Comparison of ENCODE assay signal across 1 cellular context in the genomic region with DNA sequence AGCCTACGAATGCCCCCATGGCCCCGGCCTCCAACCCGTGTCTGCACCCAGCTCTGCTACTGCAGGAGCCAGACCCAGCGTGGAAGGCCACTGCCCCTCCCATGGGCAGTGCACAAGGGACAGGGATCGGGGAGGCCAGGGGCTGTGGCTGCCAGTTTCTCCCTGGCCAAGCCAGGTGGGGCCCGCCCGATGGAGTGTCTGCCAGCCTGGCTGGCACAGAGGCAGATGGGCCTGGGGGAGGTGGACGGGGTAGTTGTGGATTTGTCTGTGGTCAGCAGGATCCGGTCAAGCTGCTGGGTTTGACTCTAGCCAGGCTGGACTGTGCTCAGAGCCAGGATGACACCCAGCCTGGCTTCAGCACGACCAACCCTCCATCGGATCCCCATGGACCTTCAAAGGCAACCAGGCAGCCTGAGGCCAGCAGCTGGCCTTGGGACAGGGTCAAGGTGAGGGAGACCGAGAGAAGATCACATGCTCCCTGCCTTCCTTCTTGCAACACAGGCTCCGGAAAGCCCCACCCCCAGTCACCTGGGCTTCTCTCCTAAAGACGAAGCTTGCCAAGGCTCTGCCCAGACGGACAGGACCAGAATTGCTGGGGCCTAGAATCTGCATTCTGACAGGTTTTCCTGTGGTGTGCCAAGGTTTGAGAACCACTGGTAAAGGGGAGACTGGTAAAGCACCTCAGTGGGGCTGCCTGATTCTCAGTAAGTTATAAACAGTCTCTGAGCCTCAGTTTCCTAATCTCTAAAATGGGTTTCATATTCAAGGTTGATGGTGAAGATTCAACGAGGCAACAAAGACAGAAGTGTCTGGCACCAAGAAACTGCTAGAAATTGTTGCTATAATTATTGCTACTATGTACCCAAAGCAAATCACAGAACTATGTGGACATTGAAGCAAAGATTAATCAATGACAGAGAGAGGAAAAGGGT.
A peak's percentile ranks its signal among the peaks of the same experiment; 100 is the strongest.
TF ChIP-seq lines count a peak whose summit lies in the region.

No MANE protein-coding gene starts in this region.

TF ChIP-seq in HepG2, 621 proteins besides CTCF, POLR2A, EP300 and RAD21 (continued from another document):
- TF ChIP-seq SCMH1 (CRISPR knock-in tag; IDR thresholded peaks at IDR 0.05; ENCODE audit: borderline replicate concordance) (no peak), SP140L (CRISPR knock-in tag; IDR thresholded peaks at IDR 0.05; ENCODE audit: borderline replicate concordance) (no peak), KDM5A (IDR thresholded peaks at IDR 0.05; ENCODE audit: borderline replicate concordance, low read length) (no peak), ZKSCAN5 (CRISPR knock-in tag; IDR thresholded peaks at IDR 0.05) (no peak), EEA1 (CRISPR knock-in tag; IDR thresholded peaks at IDR 0.05; ENCODE audit: borderline replicate concordance) (no peak), ZNF772 (CRISPR knock-in tag; IDR thresholded peaks at IDR 0.05) (no peak), TBP (CRISPR knock-in tag; IDR thresholded peaks at IDR 0.05) (no peak), NFYB (CRISPR knock-in tag; IDR thresholded peaks at IDR 0.05) (no peak), KDM6A (CRISPR knock-in tag; IDR thresholded peaks at IDR 0.05; ENCODE audit: low read depth) (no peak), RXRA (CRISPR knock-in tag; IDR thresholded peaks at IDR 0.05) (peak; percentile 69), NR2F1 (CRISPR knock-in tag; IDR thresholded peaks at IDR 0.05) (peak; percentile 34 to 51; a peak in 2 of 4 replicates), ZFAT (CRISPR knock-in tag; conservative IDR thresholded peaks at IDR 0.05) (no peak), SALL2 (CRISPR knock-in tag; IDR thresholded peaks at IDR 0.05) (no peak), NR1H2 (CRISPR knock-in tag; IDR thresholded peaks at IDR 0.05; ENCODE audit: borderline replicate concordance, low read depth) (no peak), FOXM1 (CRISPR knock-in tag; IDR thresholded peaks at IDR 0.05) (no peak), XRCC5 (optimal IDR thresholded peaks at IDR 0.05; ENCODE audit: low read length) (no peak), HNF4A (CRISPR knock-in tag; IDR thresholded peaks at IDR 0.05) (peak; percentile 48), SP5 (CRISPR knock-in tag; IDR thresholded peaks at IDR 0.05; ENCODE audit: borderline replicate concordance, low read depth) (no peak), SOX6 (IDR thresholded peaks at IDR 0.05) (no peak), SOX6 (CRISPR knock-in tag; IDR thresholded peaks at IDR 0.05) (no peak), CEBPB (IDR thresholded peaks at IDR 0.05; ENCODE audit: borderline replicate concordance, low read depth, low read length) (peak; percentile 53; the same call in 1 of the 2 replicates), MATR3 (CRISPR knock-in tag; IDR thresholded peaks at IDR 0.05) (no peak), ZFP41 (CRISPR knock-in tag; IDR thresholded peaks at IDR 0.05; ENCODE audit: borderline replicate concordance) (no peak), PHF5A (CRISPR knock-in tag; IDR thresholded peaks at IDR 0.05; ENCODE audit: low read depth, unreplicated experiment) (no peak), HMGA1 (CRISPR knock-in tag; conservative IDR thresholded peaks at IDR 0.05) (no peak), SKI (IDR thresholded peaks at IDR 0.05; ENCODE audit: partially characterized antibody) (peak; percentile 38), ELF3 (CRISPR knock-in tag; IDR thresholded peaks at IDR 0.05) (no peak), ZNF496 (CRISPR knock-in tag; IDR thresholded peaks at IDR 0.05; ENCODE audit: insufficient replicate concordance) (no peak), SIN3B (IDR thresholded peaks at IDR 0.05; ENCODE audit: low read length) (no peak), NAIF1 (CRISPR knock-in tag; IDR thresholded peaks at IDR 0.05; ENCODE audit: borderline replicate concordance) (no peak), GABPB1 (CRISPR knock-in tag; IDR thresholded peaks at IDR 0.05) (peak; percentile 10; the same call in 1 of the 2 replicates), ZNF780A (CRISPR knock-in tag; IDR thresholded peaks at IDR 0.05) (no peak)
- TF ChIP-seq, protein P1, sequence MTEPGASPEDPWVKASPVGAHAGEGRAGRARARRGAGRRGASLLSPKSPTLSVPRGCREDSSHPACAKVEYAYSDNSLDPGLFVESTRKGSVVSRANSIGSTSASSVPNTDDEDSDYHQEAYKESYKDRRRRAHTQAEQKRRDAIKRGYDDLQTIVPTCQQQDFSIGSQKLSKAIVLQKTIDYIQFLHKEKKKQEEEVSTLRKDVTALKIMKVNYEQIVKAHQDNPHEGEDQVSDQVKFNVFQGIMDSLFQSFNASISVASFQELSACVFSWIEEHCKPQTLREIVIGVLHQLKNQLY (CRISPR knock-in tag; IDR thresholded peaks at IDR 0.05) = no peak
- TF ChIP-seq, protein P2, sequence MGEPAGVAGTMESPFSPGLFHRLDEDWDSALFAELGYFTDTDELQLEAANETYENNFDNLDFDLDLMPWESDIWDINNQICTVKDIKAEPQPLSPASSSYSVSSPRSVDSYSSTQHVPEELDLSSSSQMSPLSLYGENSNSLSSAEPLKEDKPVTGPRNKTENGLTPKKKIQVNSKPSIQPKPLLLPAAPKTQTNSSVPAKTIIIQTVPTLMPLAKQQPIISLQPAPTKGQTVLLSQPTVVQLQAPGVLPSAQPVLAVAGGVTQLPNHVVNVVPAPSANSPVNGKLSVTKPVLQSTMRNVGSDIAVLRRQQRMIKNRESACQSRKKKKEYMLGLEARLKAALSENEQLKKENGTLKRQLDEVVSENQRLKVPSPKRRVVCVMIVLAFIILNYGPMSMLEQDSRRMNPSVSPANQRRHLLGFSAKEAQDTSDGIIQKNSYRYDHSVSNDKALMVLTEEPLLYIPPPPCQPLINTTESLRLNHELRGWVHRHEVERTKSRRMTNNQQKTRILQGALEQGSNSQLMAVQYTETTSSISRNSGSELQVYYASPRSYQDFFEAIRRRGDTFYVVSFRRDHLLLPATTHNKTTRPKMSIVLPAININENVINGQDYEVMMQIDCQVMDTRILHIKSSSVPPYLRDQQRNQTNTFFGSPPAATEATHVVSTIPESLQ (CRISPR knock-in tag; conservative IDR thresholded peaks at IDR 0.05) = no peak
- TF ChIP-seq, protein P3, sequence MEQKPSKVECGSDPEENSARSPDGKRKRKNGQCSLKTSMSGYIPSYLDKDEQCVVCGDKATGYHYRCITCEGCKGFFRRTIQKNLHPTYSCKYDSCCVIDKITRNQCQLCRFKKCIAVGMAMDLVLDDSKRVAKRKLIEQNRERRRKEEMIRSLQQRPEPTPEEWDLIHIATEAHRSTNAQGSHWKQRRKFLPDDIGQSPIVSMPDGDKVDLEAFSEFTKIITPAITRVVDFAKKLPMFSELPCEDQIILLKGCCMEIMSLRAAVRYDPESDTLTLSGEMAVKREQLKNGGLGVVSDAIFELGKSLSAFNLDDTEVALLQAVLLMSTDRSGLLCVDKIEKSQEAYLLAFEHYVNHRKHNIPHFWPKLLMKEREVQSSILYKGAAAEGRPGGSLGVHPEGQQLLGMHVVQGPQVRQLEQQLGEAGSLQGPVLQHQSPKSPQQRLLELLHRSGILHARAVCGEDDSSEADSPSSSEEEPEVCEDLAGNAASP (CRISPR knock-in tag; IDR thresholded peaks at IDR 0.05; ENCODE audit: borderline replicate concordance) = 0 out of 2 replicates have a peak, but pooled peaks have one; percentile 35
- TF ChIP-seq, protein P4, sequence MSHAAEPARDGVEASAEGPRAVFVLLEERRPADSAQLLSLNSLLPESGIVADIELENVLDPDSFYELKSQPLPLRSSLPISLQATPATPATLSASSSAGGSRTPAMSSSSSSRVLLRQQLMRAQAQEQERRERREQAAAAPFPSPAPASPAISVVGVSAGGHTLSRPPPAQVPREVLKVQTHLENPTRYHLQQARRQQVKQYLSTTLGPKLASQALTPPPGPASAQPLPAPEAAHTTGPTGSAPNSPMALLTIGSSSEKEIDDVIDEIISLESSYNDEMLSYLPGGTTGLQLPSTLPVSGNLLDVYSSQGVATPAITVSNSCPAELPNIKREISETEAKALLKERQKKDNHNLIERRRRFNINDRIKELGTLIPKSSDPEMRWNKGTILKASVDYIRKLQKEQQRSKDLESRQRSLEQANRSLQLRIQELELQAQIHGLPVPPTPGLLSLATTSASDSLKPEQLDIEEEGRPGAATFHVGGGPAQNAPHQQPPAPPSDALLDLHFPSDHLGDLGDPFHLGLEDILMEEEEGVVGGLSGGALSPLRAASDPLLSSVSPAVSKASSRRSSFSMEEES (CRISPR knock-in tag; IDR thresholded peaks at IDR 0.05) = peak; percentile 54; the same call in 1 of the 2 replicates
- TF ChIP-seq, protein P5, sequence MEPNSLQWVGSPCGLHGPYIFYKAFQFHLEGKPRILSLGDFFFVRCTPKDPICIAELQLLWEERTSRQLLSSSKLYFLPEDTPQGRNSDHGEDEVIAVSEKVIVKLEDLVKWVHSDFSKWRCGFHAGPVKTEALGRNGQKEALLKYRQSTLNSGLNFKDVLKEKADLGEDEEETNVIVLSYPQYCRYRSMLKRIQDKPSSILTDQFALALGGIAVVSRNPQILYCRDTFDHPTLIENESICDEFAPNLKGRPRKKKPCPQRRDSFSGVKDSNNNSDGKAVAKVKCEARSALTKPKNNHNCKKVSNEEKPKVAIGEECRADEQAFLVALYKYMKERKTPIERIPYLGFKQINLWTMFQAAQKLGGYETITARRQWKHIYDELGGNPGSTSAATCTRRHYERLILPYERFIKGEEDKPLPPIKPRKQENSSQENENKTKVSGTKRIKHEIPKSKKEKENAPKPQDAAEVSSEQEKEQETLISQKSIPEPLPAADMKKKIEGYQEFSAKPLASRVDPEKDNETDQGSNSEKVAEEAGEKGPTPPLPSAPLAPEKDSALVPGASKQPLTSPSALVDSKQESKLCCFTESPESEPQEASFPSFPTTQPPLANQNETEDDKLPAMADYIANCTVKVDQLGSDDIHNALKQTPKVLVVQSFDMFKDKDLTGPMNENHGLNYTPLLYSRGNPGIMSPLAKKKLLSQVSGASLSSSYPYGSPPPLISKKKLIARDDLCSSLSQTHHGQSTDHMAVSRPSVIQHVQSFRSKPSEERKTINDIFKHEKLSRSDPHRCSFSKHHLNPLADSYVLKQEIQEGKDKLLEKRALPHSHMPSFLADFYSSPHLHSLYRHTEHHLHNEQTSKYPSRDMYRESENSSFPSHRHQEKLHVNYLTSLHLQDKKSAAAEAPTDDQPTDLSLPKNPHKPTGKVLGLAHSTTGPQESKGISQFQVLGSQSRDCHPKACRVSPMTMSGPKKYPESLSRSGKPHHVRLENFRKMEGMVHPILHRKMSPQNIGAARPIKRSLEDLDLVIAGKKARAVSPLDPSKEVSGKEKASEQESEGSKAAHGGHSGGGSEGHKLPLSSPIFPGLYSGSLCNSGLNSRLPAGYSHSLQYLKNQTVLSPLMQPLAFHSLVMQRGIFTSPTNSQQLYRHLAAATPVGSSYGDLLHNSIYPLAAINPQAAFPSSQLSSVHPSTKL (CRISPR knock-in tag; IDR thresholded peaks at IDR 0.05) = 0 out of 2 replicates have a peak, but pooled peaks have one; percentile 24
- TF ChIP-seq, protein P6, sequence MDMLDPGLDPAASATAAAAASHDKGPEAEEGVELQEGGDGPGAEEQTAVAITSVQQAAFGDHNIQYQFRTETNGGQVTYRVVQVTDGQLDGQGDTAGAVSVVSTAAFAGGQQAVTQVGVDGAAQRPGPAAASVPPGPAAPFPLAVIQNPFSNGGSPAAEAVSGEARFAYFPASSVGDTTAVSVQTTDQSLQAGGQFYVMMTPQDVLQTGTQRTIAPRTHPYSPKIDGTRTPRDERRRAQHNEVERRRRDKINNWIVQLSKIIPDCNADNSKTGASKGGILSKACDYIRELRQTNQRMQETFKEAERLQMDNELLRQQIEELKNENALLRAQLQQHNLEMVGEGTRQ (IDR thresholded peaks at IDR 0.05; ENCODE audit: low read depth, low read length) = no peak
- TF ChIP-seq, protein P6 (CRISPR knock-in tag; IDR thresholded peaks at IDR 0.05; ENCODE audit: borderline replicate concordance) = peak; percentile 30; the same call in 1 of the 2 replicates
- TF ChIP-seq, protein P7, sequence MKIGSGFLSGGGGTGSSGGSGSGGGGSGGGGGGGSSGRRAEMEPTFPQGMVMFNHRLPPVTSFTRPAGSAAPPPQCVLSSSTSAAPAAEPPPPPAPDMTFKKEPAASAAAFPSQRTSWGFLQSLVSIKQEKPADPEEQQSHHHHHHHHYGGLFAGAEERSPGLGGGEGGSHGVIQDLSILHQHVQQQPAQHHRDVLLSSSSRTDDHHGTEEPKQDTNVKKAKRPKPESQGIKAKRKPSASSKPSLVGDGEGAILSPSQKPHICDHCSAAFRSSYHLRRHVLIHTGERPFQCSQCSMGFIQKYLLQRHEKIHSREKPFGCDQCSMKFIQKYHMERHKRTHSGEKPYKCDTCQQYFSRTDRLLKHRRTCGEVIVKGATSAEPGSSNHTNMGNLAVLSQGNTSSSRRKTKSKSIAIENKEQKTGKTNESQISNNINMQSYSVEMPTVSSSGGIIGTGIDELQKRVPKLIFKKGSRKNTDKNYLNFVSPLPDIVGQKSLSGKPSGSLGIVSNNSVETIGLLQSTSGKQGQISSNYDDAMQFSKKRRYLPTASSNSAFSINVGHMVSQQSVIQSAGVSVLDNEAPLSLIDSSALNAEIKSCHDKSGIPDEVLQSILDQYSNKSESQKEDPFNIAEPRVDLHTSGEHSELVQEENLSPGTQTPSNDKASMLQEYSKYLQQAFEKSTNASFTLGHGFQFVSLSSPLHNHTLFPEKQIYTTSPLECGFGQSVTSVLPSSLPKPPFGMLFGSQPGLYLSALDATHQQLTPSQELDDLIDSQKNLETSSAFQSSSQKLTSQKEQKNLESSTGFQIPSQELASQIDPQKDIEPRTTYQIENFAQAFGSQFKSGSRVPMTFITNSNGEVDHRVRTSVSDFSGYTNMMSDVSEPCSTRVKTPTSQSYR (CRISPR knock-in tag; IDR thresholded peaks at IDR 0.05; ENCODE audit: borderline replicate concordance) = peak; percentile 37; the same call in 1 of the 2 replicates
